In the genomic region with DNA sequence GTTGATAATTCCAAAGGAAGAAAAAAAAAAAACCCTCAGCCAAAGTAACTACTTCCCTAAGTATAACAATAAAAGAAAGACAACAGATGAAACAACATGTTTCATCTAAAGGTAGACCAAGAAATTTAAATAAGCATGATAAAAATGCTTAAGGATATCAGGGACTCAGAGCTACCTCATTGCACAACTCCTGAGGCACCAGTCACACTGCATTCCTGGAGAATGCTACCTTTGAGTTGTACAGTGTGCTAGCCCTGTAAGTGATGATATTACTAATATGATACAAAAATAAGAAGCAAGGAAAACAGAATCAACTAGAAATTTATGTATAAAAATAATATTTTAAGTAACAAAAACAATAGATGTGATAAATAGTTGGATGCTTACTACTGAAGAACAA, we compare ENCODE assay signal across 25 cellular contexts. TPM values are rescaled to one million over a fixed set of nuclear protein-coding genes. Genes with fewer than 3 reads are reported as not detected.
"Had no signal": no experiment of that assay in that cellular context is flagged by ENCODE, and none has a peak within 500 bp of the region (broad histone marks: within the 10 kb centered on the region; RNA-seq: fewer than 3 reads in every experiment).

No MANE protein-coding gene starts in this region.

- ATAC-seq: activated T-helper 17 cell treated with anti-CD3 and anti-CD28 coated beads, Interleukin-2, amount 50 U/mL, for 72 hours; T-cell had no signal

- H3K4me3 Mint-ChIP-seq: activated B cell treated with CpG ODN at 0.5 μM for 24 hours; activated CD4-positive, alpha-beta memory T cell treated with anti-CD3 and anti-CD28 coated beads for 36 hours; activated CD4-positive, alpha-beta T cell treated with anti-CD3 and anti-CD28 coated beads, Interleukin-2, amount 10 ng/mL, durations not matched to agents 7 days and 5 days; activated naive CD4-positive, alpha-beta T cell treated with anti-CD3 and anti-CD28 coated beads, Interleukin-2, amount 10 ng/mL, durations not matched to agents 7 days and 5 days; activated naive CD8-positive, alpha-beta T cell treated with anti-CD3 and anti-CD28 coated beads for 36 hours; activated T-helper 17 cell treated with anti-CD3 and anti-CD28 coated beads, Interleukin-2, amount 50 U/mL, for 72 hours; central memory CD8-positive, alpha-beta T cell; T-cell had no signal

- H3K9me3 Mint-ChIP-seq: activated B cell treated with CpG ODN at 0.5 μM for 24 hours; activated T-helper 17 cell treated with anti-CD3 and anti-CD28 coated beads, Interleukin-2, amount 50 U/mL, for 72 hours; central memory CD8-positive, alpha-beta T cell had no signal

- H3K36me3 Mint-ChIP-seq: T-cell had no signal

- DNase-seq: activated B cell treated with CpG ODN at 0.5 μM for 24 hours; activated CD4-positive, alpha-beta memory T cell treated with anti-CD3 and anti-CD28 coated beads for 36 hours; activated CD4-positive, alpha-beta T cell treated with anti-CD3 and anti-CD28 coated beads, Interleukin-2, amount 10 ng/mL, durations not matched to agents 7 days and 5 days; activated CD8-positive, alpha-beta memory T cell treated with anti-CD3 and anti-CD28 coated beads for 24 hours; activated gamma-delta T cell; activated naive CD4-positive, alpha-beta T cell treated with anti-CD3 and anti-CD28 coated beads, Interleukin-2, amount 10 ng/mL, durations not matched to agents 7 days and 5 days; activated naive CD8-positive, alpha-beta T cell treated with anti-CD3 and anti-CD28 coated beads for 36 hours; activated T-cell treated with anti-CD3 and anti-CD28 coated beads, Interleukin-2, amount 50 U/mL, for 48 hours; anterior cingulate cortex; KG1; NCI-H1092; NCI-H1417 treated with DMSO at 0.1 percent for 48 hours; NCI-H1694; NCI-H2029 treated with DMSO at 0.1 percent for 48 hours; NCI-H510A treated with DMSO at 0.1 percent for 48 hours; NCI-H69; SIG-M5; T-cell; T-helper 2 cell; T1000 had no signal

- H3K27ac Mint-ChIP-seq: activated B cell treated with CpG ODN at 0.5 μM for 24 hours; activated CD4-positive, alpha-beta memory T cell treated with anti-CD3 and anti-CD28 coated beads for 36 hours; activated CD4-positive, alpha-beta T cell treated with anti-CD3 and anti-CD28 coated beads, Interleukin-2, amount 10 ng/mL, durations not matched to agents 7 days and 5 days; activated naive CD4-positive, alpha-beta T cell treated with anti-CD3 and anti-CD28 coated beads, Interleukin-2, amount 10 ng/mL, durations not matched to agents 7 days and 5 days; activated naive CD8-positive, alpha-beta T cell treated with anti-CD3 and anti-CD28 coated beads for 36 hours; activated T-helper 17 cell treated with anti-CD3 and anti-CD28 coated beads, Interleukin-2, amount 50 U/mL, for 72 hours; T-cell had no signal

- H3K27ac ChIP-seq: breast epithelium had no signal

RNA-seq across cellular contexts. Expression of gene C7orf33, which starts 29.5 kb away (rescaled TPM):
- total RNA-seq: activated B cell treated with CpG ODN at 0.5 μM for 24 hours; activated CD4-positive, alpha-beta memory T cell treated with anti-CD3 and anti-CD28 coated beads for 36 hours; activated CD4-positive, alpha-beta T cell treated with anti-CD3 and anti-CD28 coated beads, Interleukin-2, amount 10 ng/mL, durations not matched to agents 7 days and 5 days; activated naive CD8-positive, alpha-beta T cell treated with anti-CD3 and anti-CD28 coated beads for 36 hours; activated T-helper 17 cell treated with anti-CD3 and anti-CD28 coated beads, Interleukin-2, amount 50 U/mL, for 72 hours; breast epithelium; LHCN-M2; M059J; T-cell had no signal
